ENCODE assay signal across 34 cellular contexts in the genomic region with DNA sequence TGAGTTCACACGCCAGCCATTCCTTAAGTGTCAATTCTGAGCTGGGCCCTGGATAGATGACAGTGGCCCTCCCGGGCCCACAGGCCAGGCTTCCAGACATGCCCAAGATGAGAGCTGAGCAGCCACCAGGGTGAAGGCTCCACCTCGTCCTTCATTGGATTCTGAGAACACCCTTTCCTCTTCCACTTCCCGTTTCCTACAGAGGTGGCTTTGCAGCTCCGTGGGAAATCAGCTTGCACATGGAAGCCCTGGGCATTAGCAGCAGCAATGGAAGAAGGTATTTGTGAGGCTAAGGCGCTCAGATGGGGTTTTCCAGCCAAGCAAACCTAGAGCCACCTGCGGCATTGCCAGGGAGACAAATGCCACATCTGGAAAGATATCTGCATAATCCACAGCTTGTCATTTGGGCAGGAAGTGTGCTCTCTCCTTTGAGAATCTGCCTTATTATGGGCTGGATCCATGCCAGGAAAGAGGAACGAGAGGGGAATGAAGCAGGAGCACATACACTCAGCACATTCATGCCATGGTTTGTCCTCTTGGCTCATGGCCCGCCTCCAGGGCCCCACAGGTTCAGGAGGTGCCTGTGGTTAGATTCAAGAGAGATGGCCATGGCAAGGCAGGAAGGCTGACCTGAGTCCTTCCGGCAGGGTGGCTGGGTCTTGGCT. TPM values are rescaled to one million over a fixed set of nuclear protein-coding genes. Genes with fewer than 3 reads are reported as not detected.
DNase-seq lines count a peak whose midpoint lies in the region; ATAC-seq and TF ChIP-seq lines count a peak whose summit lies in the region.
"Had no signal": no experiment of that assay in that cellular context is flagged by ENCODE, and none has a peak within 500 bp of the region (broad histone marks: within the 10 kb centered on the region; RNA-seq: fewer than 3 reads in every experiment).

No MANE protein-coding gene starts in this region.

- H3K36me3 ChIP-seq in GM23338 (ENCODE audit: insufficient read depth): no peaks in the 10 kb centered on the region
- H3K36me3 ChIP-seq in ascending aorta: no peaks in the 10 kb centered on the region
- H3K36me3 ChIP-seq: HAP-1, MG63, SJCRH30, uterus had no signal

- ATAC-seq in GM23338 (no peak), GM21786 (IDR thresholded peaks at IDR 0.05; ENCODE audit: unreplicated experiment) (no peak)
- ATAC-seq: activated CD4-positive, CD25-positive, alpha-beta regulatory T cell treated with anti-CD3 and anti-CD28 coated beads, Interleukin-2, amount 50 U/mL, for 24 hours; activated T-helper 17 cell treated with anti-CD3 and anti-CD28 coated beads, Interleukin-2, amount 50 U/mL, for 72 hours; naive thymus-derived CD4-positive, alpha-beta T cell; Panc1; psoas muscle had no signal

- no peaks in the 10 kb centered on the region for H3K36me3 Mint-ChIP-seq in GM23338 (ENCODE audit: low read depth)
- H3K36me3 Mint-ChIP-seq: activated CD4-positive, alpha-beta memory T cell treated with anti-CD3 and anti-CD28 coated beads for 36 hours; activated naive CD4-positive, alpha-beta T cell treated with anti-CD3 and anti-CD28 coated beads, Interleukin-2, amount 50 U/mL, for 24 hours; CD4-positive, CD25-positive, alpha-beta regulatory T cell; naive thymus-derived CD4-positive, alpha-beta T cell had no signal

- H3K9me3 ChIP-seq in ascending aorta: no peaks in the 10 kb centered on the region
- H3K9me3 ChIP-seq: HAP-1, MG63, psoas muscle, SJCRH30, testis, uterus had no signal

- H3K4me1 Mint-ChIP-seq in GM23338: peaks cover 16% of the 10 kb centered on the region
- H3K4me1 Mint-ChIP-seq: activated naive CD4-positive, alpha-beta T cell treated with anti-CD3 and anti-CD28 coated beads, Interleukin-2, amount 50 U/mL, for 24 hours; activated T-helper 17 cell treated with anti-CD3 and anti-CD28 coated beads, Interleukin-2, amount 50 U/mL, for 72 hours; CD4-positive, CD25-positive, alpha-beta regulatory T cell had no signal

- no peak overlapping the region for H3K4me2 ChIP-seq in GM23338

- no peak overlapping the region for H3K4me3 ChIP-seq in GM23338
- H3K4me3 ChIP-seq in ascending aorta: no peak overlapping the region
- H3K4me3 ChIP-seq: HAP-1, MG63, psoas muscle, SJCRH30, testis, uterus had no signal

- H3K27me3 ChIP-seq in GM23338 (ENCODE audit: insufficient read depth): no peaks in the 10 kb centered on the region
- H3K27me3 ChIP-seq in ascending aorta: no peaks in the 10 kb centered on the region
- H3K27me3 ChIP-seq: testis, uterus had no signal

- H3K4me1 ChIP-seq in GM23338 (ENCODE audit: insufficient read depth) (peaks cover 8% of the 10 kb centered on the region), ascending aorta (no peaks in the 10 kb centered on the region)
- H3K4me1 ChIP-seq: HAP-1, psoas muscle, SJCRH30, testis, uterus had no signal

- no peak for TF ChIP-seq CTCF in GM23338 (conservative IDR thresholded peaks at IDR 0.05; ENCODE audit: low read depth in 2 of 2)
- no peak for TF ChIP-seq CTCF in ascending aorta (IDR thresholded peaks at IDR 0.05)

- H4K20me1 ChIP-seq in GM23338 (replicated peaks; ENCODE audit: insufficient read depth): no peaks in the 10 kb centered on the region

- no peak overlapping the region for H3K27ac Mint-ChIP-seq in GM23338
- H3K27ac Mint-ChIP-seq: activated CD4-positive, alpha-beta memory T cell treated with anti-CD3 and anti-CD28 coated beads for 36 hours; activated T-helper 17 cell treated with anti-CD3 and anti-CD28 coated beads, Interleukin-2, amount 50 U/mL, for 72 hours; CD4-positive, CD25-positive, alpha-beta regulatory T cell; naive thymus-derived CD4-positive, alpha-beta T cell had no signal

- no peaks in the 10 kb centered on the region for H3K79me2 ChIP-seq in GM23338 (replicated peaks; ENCODE audit: insufficient read depth)

- no peaks in the 10 kb centered on the region for H3K9me3 Mint-ChIP-seq in GM23338
- H3K9me3 Mint-ChIP-seq: activated CD4-positive, alpha-beta memory T cell treated with anti-CD3 and anti-CD28 coated beads for 36 hours; activated naive CD4-positive, alpha-beta T cell treated with anti-CD3 and anti-CD28 coated beads, Interleukin-2, amount 50 U/mL, for 24 hours; activated T-helper 17 cell treated with anti-CD3 and anti-CD28 coated beads, Interleukin-2, amount 50 U/mL, for 72 hours had no signal

- 0 out of 2 replicates have a peak overlapping the region, but pooled peaks have one; percentile 10 for H2AFZ ChIP-seq in GM23338

- H3K27me3 Mint-ChIP-seq in GM23338 (ENCODE audit: insufficient read depth, low read depth, poor library complexity): peaks cover 3% of the 10 kb centered on the region

- intact Hi-C loops in ascending aorta (cut with DNase I): no loop called here

- H3K9me2 ChIP-seq in GM23338 (ENCODE audit: insufficient read depth): no peaks in the 10 kb centered on the region

- DNase-seq in DMS153 (lab: John Stamatoyannopoulos, UW) (peak; percentile 70), GM23338 (ENCODE audit: low spot score) (no peak), NCI-H2029 treated with DMSO at 0.1 percent for 48 hours (lab: John Stamatoyannopoulos, UW) (peak; percentile 94), RPMI8226 (peak; percentile 49), ascending aorta (ENCODE audit: low spot score in 2 of 2) (no peak), caudate nucleus (lab: John Stamatoyannopoulos, UW) (no peak)
- DNase-seq: activated CD4-positive, alpha-beta memory T cell treated with anti-CD3 and anti-CD28 coated beads for 36 hours; activated CD8-positive, alpha-beta memory T cell treated with anti-CD3 and anti-CD28 coated beads, Interleukin-2, amount 50 U/mL, for 48 hours; amygdala; CD4-positive, CD25-positive, alpha-beta regulatory T cell; DMS 273 treated with DMSO at 0.1 percent for 48 hours; head of caudate nucleus; kidney; MG63; midbrain; naive thymus-derived CD4-positive, alpha-beta T cell; NCI-H1694 treated with DMSO at 0.1 percent for 48 hours; NCI-H446 treated with DMSO at 0.1 percent for 48 hours; nucleus accumbens; psoas muscle; stimulated activated naive CD4-positive, alpha-beta T cell treated with Interleukin-2 at 50 U/mL for 16 hours; T-helper 1 cell; testis; uterus had no signal

- H3K27ac ChIP-seq in GM23338 (ENCODE audit: low read depth): no peak overlapping the region
- H3K27ac ChIP-seq in ascending aorta: no peak overlapping the region
- no peak overlapping the region for H3K27ac ChIP-seq in caudate nucleus (ENCODE audit: low read depth, low read length)
- H3K27ac ChIP-seq: psoas muscle, SJCRH30, testis, uterus had no signal

- no peak overlapping the region for H3K4me3 Mint-ChIP-seq in GM23338
- H3K4me3 Mint-ChIP-seq: activated CD4-positive, alpha-beta memory T cell treated with anti-CD3 and anti-CD28 coated beads for 36 hours; activated naive CD4-positive, alpha-beta T cell treated with anti-CD3 and anti-CD28 coated beads, Interleukin-2, amount 50 U/mL, for 24 hours; activated T-helper 17 cell treated with anti-CD3 and anti-CD28 coated beads, Interleukin-2, amount 50 U/mL, for 72 hours; naive thymus-derived CD4-positive, alpha-beta T cell had no signal

- H3F3A ChIP-seq in GM23338 (replicated peaks; ENCODE audit: low read depth): no peaks in the 10 kb centered on the region

TF ChIP-seq in GM23338, 12 proteins besides CTCF, POLR2A, EP300 and RAD21 (continues in another document):
- no peak for TF ChIP-seq NANOG (IDR thresholded peaks at IDR 0.05; ENCODE audit: borderline replicate concordance)
- no peak for TF ChIP-seq EZH2phosphoT487 (IDR thresholded peaks at IDR 0.05; ENCODE audit: unreplicated experiment)
- TF ChIP-seq ZNF114 (CRISPR knock-in tag; IDR thresholded peaks at IDR 0.05): no peak
- no peak for TF ChIP-seq JUNB (IDR thresholded peaks at IDR 0.05; ENCODE audit: unreplicated experiment)
- TF ChIP-seq EZH2 (IDR thresholded peaks at IDR 0.05; ENCODE audit: low read depth, unreplicated experiment): no peak
- TF ChIP-seq CREB1 (CRISPR knock-in tag; IDR thresholded peaks at IDR 0.05; ENCODE audit: low read depth): no peak

RNA-seq across cellular contexts. Expression of gene CFAP77, which starts 34.1 kb away (rescaled TPM):
- total RNA-seq in GM23338 (2014; rRNA removed; shearing (Covaris generic)): 0.97 and 2.1 TPM in 2 replicates
- polyA plus RNA-seq in GM23338 (2016; fragmentation: Nextera tagmentation; extraction: Ambion mirVana): 0.94 and 1.3 TPM in 2 replicates
- not detected for total RNA-seq in ascending aorta
- total RNA-seq: activated CD4-positive, alpha-beta memory T cell treated with anti-CD3 and anti-CD28 coated beads for 36 hours; activated T-helper 17 cell treated with anti-CD3 and anti-CD28 coated beads, Interleukin-2, amount 50 U/mL, for 72 hours; bronchial epithelial cell; CD4-positive, CD25-positive, alpha-beta regulatory T cell; liver; naive thymus-derived CD4-positive, alpha-beta T cell; psoas muscle; SJCRH30 had no signal
- polyA plus RNA-seq: CD4-positive, CD25-positive, alpha-beta regulatory T cell; esophagus; liver; naive thymus-derived CD4-positive, alpha-beta T cell; psoas muscle had no signal

RNA-seq across cellular contexts. Expression of gene TTF1, which starts 37.4 kb away (rescaled TPM):
- total RNA-seq in GM23338 (2014; rRNA removed; shearing (Covaris generic)): 14.9 and 15.5 TPM in 2 replicates
- polyA plus RNA-seq in GM23338 (2016; fragmentation: Nextera tagmentation; extraction: Ambion mirVana): 22.4 and 25.0 TPM in 2 replicates
- 2.3 TPM for total RNA-seq in ascending aorta

Comparison
In these comparisons a context has a peak if more than half of its experiments do, and no peak if none do; other contexts are left out.
1. DNase-seq: peak in DMS153 (single experiment), NCI-H2029 treated with DMSO at 0.1 percent for 48 hours (single experiment) and RPMI8226 (single experiment); none in GM23338 (single experiment), ascending aorta (0 of 2) and caudate nucleus (0 of 61).